1 cellular context compared by ENCODE assay signal in the genomic region with DNA sequence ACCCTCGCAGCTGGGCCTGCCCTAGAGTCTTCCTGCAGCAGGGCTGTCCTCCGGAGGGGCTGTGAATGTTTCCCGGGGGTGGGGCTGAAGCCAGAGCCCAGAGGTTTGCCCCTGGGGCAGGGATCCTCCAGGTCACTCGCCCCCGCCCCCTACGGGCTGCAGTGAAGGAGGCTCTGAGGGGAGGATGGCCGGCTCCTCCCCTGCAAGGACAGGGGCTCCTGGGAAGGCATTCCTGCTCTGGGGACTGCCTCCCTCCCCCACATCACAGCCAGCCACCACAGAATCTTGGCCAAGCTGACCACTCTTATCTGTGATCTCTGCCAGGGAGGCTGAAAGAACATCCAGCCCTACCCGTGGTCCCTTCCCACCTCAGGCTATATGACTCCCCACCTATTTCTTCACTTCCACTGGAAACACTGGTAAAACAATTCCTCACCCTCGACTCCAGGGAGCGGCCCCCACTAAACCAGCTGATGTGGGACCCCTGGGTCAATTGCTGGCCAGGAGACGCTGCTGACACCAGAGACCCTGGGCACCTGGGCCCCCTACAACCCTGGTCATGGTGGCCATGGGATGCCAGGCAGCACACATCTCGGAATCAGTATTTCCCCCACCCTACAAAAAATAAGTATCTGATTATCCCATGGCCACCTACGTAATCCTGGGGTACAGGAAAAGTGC.
TF ChIP-seq lines count a peak whose summit lies in the region.

No MANE protein-coding gene starts in this region.

TF ChIP-seq in H1, 55 proteins besides CTCF, POLR2A, EP300 and RAD21 (continued from another document):
- peak; percentile 30 for TF ChIP-seq SAP30 (IDR thresholded peaks at IDR 0.05; ENCODE audit: insufficient read depth, insufficient replicate concordance, low read length)
- peak; percentile 75 for TF ChIP-seq SP1 (IDR thresholded peaks at IDR 0.05; ENCODE audit: low read depth, low read length)
- TF ChIP-seq HDAC2 (IDR thresholded peaks at IDR 0.05; ENCODE audit: borderline replicate concordance in 1 of 2, low read depth in 2 of 2, low read length in 2 of 2), result no peak
